ENCODE assay signal across 21 cellular contexts in genomic region chr15:99017322-99017701, GRCh38. TPM values are rescaled to one million over a fixed set of nuclear protein-coding genes. Genes with fewer than 3 reads are reported as not detected.
DNase-seq lines count a peak whose midpoint lies in the region; ATAC-seq and TF ChIP-seq lines count a peak whose summit lies in the region.
"Had no signal": no experiment of that assay in that cellular context is flagged by ENCODE, and none has a peak within 500 bp of the region (broad histone marks: within the 10 kb centered on the region; RNA-seq: fewer than 3 reads in every experiment).

No MANE protein-coding gene starts in this region.

- no peak overlapping the region for H3K4me3 ChIP-seq in IMR-90 (ENCODE audit: insufficient read depth, low read depth, low read length)
- no peak overlapping the region for H3K4me3 ChIP-seq in PC-3 (ENCODE audit: low read length)
- H3K4me3 ChIP-seq in esophagus muscularis mucosa = no peak overlapping the region
- peak overlapping the region in 2 of 3 donors; percentile 36 to 41 for H3K4me3 ChIP-seq in skeletal muscle tissue (ENCODE audit: low read length in 3 of 3)
- H3K4me3 ChIP-seq: breast epithelium, right lobe of liver, tibial artery had no signal

- H3K4me1 Mint-ChIP-seq in activated CD4-positive, alpha-beta T cell treated with anti-CD3 and anti-CD28 coated beads, Interleukin-2, amount 10 ng/mL, durations not matched to agents 7 days and 5 days = peaks cover 8% of the 10 kb centered on the region

- no peaks in the 10 kb centered on the region for H3K36me3 ChIP-seq in IMR-90 (ENCODE audit: control insufficient read depth, insufficient read depth, low read length)
- no peaks in the 10 kb centered on the region for H3K36me3 ChIP-seq in PC-3 (ENCODE audit: low read depth, low read length)
- no peaks in the 10 kb centered on the region for H3K36me3 ChIP-seq in esophagus muscularis mucosa
- H3K36me3 ChIP-seq in skeletal muscle tissue (ENCODE audit: control insufficient read depth in 3 of 3, insufficient read depth in 3 of 3, low read length in 3 of 3) = no peaks in the 10 kb centered on the region
- H3K36me3 ChIP-seq: breast epithelium, right lobe of liver, tibial artery had no signal

- no peak overlapping the region for H3K27ac ChIP-seq in IMR-90 (ENCODE audit: insufficient read depth, low read length)
- peak overlapping the region; percentile 90 for H3K27ac ChIP-seq in PC-3 (ENCODE audit: low read length)
- H3K27ac ChIP-seq in esophagus muscularis mucosa (replicated peaks in 1 of 4) = peak overlapping the region in 2 of 4 donors; percentile 14 to 36
- peak overlapping the region; percentile 97 for H3K27ac ChIP-seq in skeletal muscle tissue (ENCODE audit: low read depth, low read length)
- H3K27ac ChIP-seq: right lobe of liver, tibial artery had no signal

- no peak overlapping the region for H4K8ac ChIP-seq in IMR-90 (ENCODE audit: low read depth in 2 of 2, low read length in 2 of 2)

- H4K20me1 ChIP-seq in IMR-90 (ENCODE audit: insufficient read depth, low read length) (no peaks in the 10 kb centered on the region), PC-3 (ENCODE audit: low read length) (no peaks in the 10 kb centered on the region)

- no peak for TF ChIP-seq CTCF in IMR-90 (conservative IDR thresholded peaks at IDR 0.05; ENCODE audit: low read depth, low read length)
- TF ChIP-seq CTCF in PC-3 (conservative IDR thresholded peaks at IDR 0.05; ENCODE audit: low read depth, low read length) = no peak
- TF ChIP-seq CTCF in esophagus muscularis mucosa (IDR thresholded peaks at IDR 0.05) = no peak

- no peaks in the 10 kb centered on the region for H3K9me3 Mint-ChIP-seq in activated CD4-positive, alpha-beta T cell treated with anti-CD3 and anti-CD28 coated beads, Interleukin-2, amount 10 ng/mL, durations not matched to agents 7 days and 5 days
- H3K9me3 Mint-ChIP-seq: activated T-cell treated with anti-CD3 and anti-CD28 coated beads, Interleukin-2, amount 50 U/mL, for 24 hours; mesothelial cell of epicardium; natural killer cell treated with Interleukin-12 subunit alpha and Interleukin-12 subunit beta and Interleukin-15 and Interleukin-18, amount 100 ng/mL, for 72 hours; stimulated activated naive CD8-positive, alpha-beta T cell treated with anti-CD3 and anti-CD28 coated beads, Interleukin-15, Interleukin-2, amounts not matched to agents 100 ng/mL and 50 ng/mL, for 24 hours had no signal

- H3K9me3 ChIP-seq in IMR-90 (ENCODE audit: control insufficient read depth, insufficient read depth, low read length) (no peaks in the 10 kb centered on the region), PC-3 (ENCODE audit: low read length) (no peaks in the 10 kb centered on the region), esophagus muscularis mucosa (no peaks in the 10 kb centered on the region), skeletal muscle tissue (ENCODE audit: control insufficient read depth in 3 of 3, low read length in 3 of 3) (no peaks in the 10 kb centered on the region)
- H3K9me3 ChIP-seq: breast epithelium, right lobe of liver, tibial artery had no signal

- peaks cover 4% of the 10 kb centered on the region for H3K27me3 Mint-ChIP-seq in activated CD4-positive, alpha-beta T cell treated with anti-CD3 and anti-CD28 coated beads, Interleukin-2, amount 10 ng/mL, durations not matched to agents 7 days and 5 days

- POLR2A ChIA-PET in IMR-90 (lab: Charles Lee; ENCODE audit: unreplicated experiment) = no interaction called here
- POLR2A ChIA-PET in PC-3 (lab: Charles Lee; ENCODE audit: unreplicated experiment) = no interaction called here
- POLR2A ChIA-PET in activated CD4-positive, alpha-beta T cell treated with anti-CD3 and anti-CD28 coated beads, Interleukin-2, amount 10 ng/mL, durations not matched to agents 7 days and 5 days (lab: Charles Lee) = no interaction called here

- H2BK20ac ChIP-seq in IMR-90 (ENCODE audit: low read depth, low read length) = 0 out of 2 replicates have a peak overlapping the region, but pooled peaks have one; percentile 24

- in situ Hi-C loops in IMR-90 (cut with MboI; ENCODE audit: low sequenced_read_pairs) = no loop called here

- H3K4ac ChIP-seq in IMR-90 (ENCODE audit: low read depth, low read length) = peak overlapping the region; percentile 0; the same call in 1 of the 2 replicates

- H3K27me3 ChIP-seq in IMR-90 (ENCODE audit: control insufficient read depth, insufficient read depth, low read length) (peaks cover 2% of the 10 kb centered on the region; the same call in 1 of the 2 replicates), PC-3 (ENCODE audit: low read length) (no peaks in the 10 kb centered on the region), esophagus muscularis mucosa (no peaks in the 10 kb centered on the region), skeletal muscle tissue (ENCODE audit: control insufficient read depth in 3 of 3, insufficient read depth in 3 of 3, low read length in 3 of 3) (no peaks in the 10 kb centered on the region)
- H3K27me3 ChIP-seq: breast epithelium, tibial artery had no signal

- no peak for ATAC-seq in IMR-90 (ENCODE audit: low read depth)
- ATAC-seq in PC-3 = no peak
- no peak for ATAC-seq in HG02798 (IDR thresholded peaks at IDR 0.05; ENCODE audit: poor library complexity, unreplicated experiment)
- no peak for ATAC-seq in HG03439 (IDR thresholded peaks at IDR 0.05; ENCODE audit: unreplicated experiment)
- ATAC-seq: left ventricle myocardium superior; natural killer cell treated with Interleukin-12 subunit alpha and Interleukin-12 subunit beta and Interleukin-15 and Interleukin-18, amount 100 ng/mL, for 72 hours had no signal

- H3K9ac ChIP-seq in IMR-90 (ENCODE audit: low read depth, low read length) (no peak overlapping the region), PC-3 (ENCODE audit: low read length) (no peak overlapping the region), skeletal muscle tissue (ENCODE audit: low read depth in 1 of 3, low read length in 3 of 3) (peak overlapping the region; percentile 17 to 69 (median 48))

- H3K23ac ChIP-seq in IMR-90 (ENCODE audit: low read depth, low read length) = peak overlapping the region; percentile 73

- no peak for TF ChIP-seq RAD21 in IMR-90 (IDR thresholded peaks at IDR 0.05; ENCODE audit: low read length)

- no peak overlapping the region for H3K18ac ChIP-seq in IMR-90 (ENCODE audit: low read depth, low read length)

- DNase-seq in IMR-90 = no peak
- DNase-seq in PC-3 = no peak
- peak; percentile 70 for DNase-seq in esophagus muscularis mucosa (ENCODE audit: extremely low spot score)
- DNase-seq in activated CD4-positive, alpha-beta T cell treated with anti-CD3 and anti-CD28 coated beads, Interleukin-2, amount 10 ng/mL, durations not matched to agents 7 days and 5 days = no peak
- DNase-seq: activated T-cell treated with anti-CD3 and anti-CD28 coated beads, Interleukin-2, amount 50 U/mL, for 24 hours; effector CD4-positive, alpha-beta T cell; hippocampal formation; KG1; NCI-H526 treated with DMSO at 0.1 percent for 48 hours; right lobe of liver; tibial artery had no signal

- H3K4me2 ChIP-seq in IMR-90 (ENCODE audit: low read depth, low read length) (no peak overlapping the region), PC-3 (ENCODE audit: low read length) (peak overlapping the region; percentile 92; the same call in 1 of the 2 replicates)

- H3K79me2 ChIP-seq in PC-3 (ENCODE audit: low read length) = no peaks in the 10 kb centered on the region

- no peak overlapping the region for H4K91ac ChIP-seq in IMR-90 (ENCODE audit: insufficient read depth, low read depth, low read length)

- peak overlapping the region; percentile 76 for H2AK9ac ChIP-seq in IMR-90 (replicated peaks; ENCODE audit: low read depth, low read length, poor library complexity)

- no peak overlapping the region for H3K4me3 Mint-ChIP-seq in activated CD4-positive, alpha-beta T cell treated with anti-CD3 and anti-CD28 coated beads, Interleukin-2, amount 10 ng/mL, durations not matched to agents 7 days and 5 days
- H3K4me3 Mint-ChIP-seq: activated T-cell treated with anti-CD3 and anti-CD28 coated beads, Interleukin-2, amount 50 U/mL, for 24 hours; mesothelial cell of epicardium; natural killer cell treated with Interleukin-12 subunit alpha and Interleukin-12 subunit beta and Interleukin-15 and Interleukin-18, amount 100 ng/mL, for 72 hours; stimulated activated naive CD8-positive, alpha-beta T cell treated with anti-CD3 and anti-CD28 coated beads, Interleukin-15, Interleukin-2, amounts not matched to agents 100 ng/mL and 50 ng/mL, for 24 hours had no signal

- H2BK15ac ChIP-seq in IMR-90 (ENCODE audit: low read depth, low read length) = no peak overlapping the region

- CTCF ChIA-PET in IMR-90 (lab: Yijun Ruan, JAX) = no interaction called here
- CTCF ChIA-PET in PC-3 (lab: Charles Lee) = no interaction called here
- CTCF ChIA-PET in activated CD4-positive, alpha-beta T cell treated with anti-CD3 and anti-CD28 coated beads, Interleukin-2, amount 10 ng/mL, durations not matched to agents 7 days and 5 days (lab: Charles Lee) = interaction anchor here (0.9 kb wide), 1 partner anchor 17 kb away, joined by 3 read pairs; no protein-coding TSS in a partner anchor

- no peak overlapping the region for H3K56ac ChIP-seq in IMR-90 (ENCODE audit: extremely low read depth, insufficient read depth, low read length)

- H3K4me1 ChIP-seq in IMR-90 (ENCODE audit: control insufficient read depth, insufficient read depth, low read length) = no peaks in the 10 kb centered on the region; the same call in 1 of the 2 replicates
- peaks cover 26% of the 10 kb centered on the region for H3K4me1 ChIP-seq in PC-3 (ENCODE audit: insufficient read depth, low read length)
- peaks cover 12 to 19% (median 16%) of the 10 kb centered on the region in 4 donors for H3K4me1 ChIP-seq in esophagus muscularis mucosa
- H3K4me1 ChIP-seq in skeletal muscle tissue (ENCODE audit: control insufficient read depth in 3 of 3, insufficient read depth in 3 of 3, low read length in 3 of 3) = peaks cover 19 to 33% (median 29%) of the 10 kb centered on the region in 3 donors

- H3K14ac ChIP-seq in IMR-90 (replicated peaks; ENCODE audit: low read depth, low read length) = 0 out of 2 replicates have a peak overlapping the region, but pooled peaks have one; percentile 41

- peak overlapping the region; percentile 41 for H2AFZ ChIP-seq in IMR-90 (replicated peaks; ENCODE audit: low read length, poor library complexity)
- H2AFZ ChIP-seq in PC-3 (ENCODE audit: low read length) = no peak overlapping the region

- dilution Hi-C loops in IMR-90 (cut with HindIII; ENCODE audit: low sequenced_read_pairs, unreplicated experiment) = no loop called here

- TF ChIP-seq EP300 in esophagus muscularis mucosa (IDR thresholded peaks at IDR 0.05) = no peak

- H3K9me1 ChIP-seq in IMR-90 (ENCODE audit: insufficient read depth, low read length) = no peaks in the 10 kb centered on the region; the same call in 1 of the 2 replicates

- H2BK120ac ChIP-seq in IMR-90 (ENCODE audit: low read depth, low read length) = 0 out of 2 replicates have a peak overlapping the region, but pooled peaks have one; percentile 13

- WGBS in IMR-90 (ENCODE audit: extremely low coverage in 2 of 2, insufficient read length in 1 of 2), 2 experiments = no CpG with 5 or more reads among the region's 5 CpGs
- 80% methylated on average over 5 of the region's 5 CpGs for WGBS in esophagus muscularis mucosa

- intact Hi-C loops in IMR-90 (cut with micrococcal nuclease) = no loop called here
- intact Hi-C loops in PC-3 (cut with micrococcal nuclease) = no loop called here
- intact Hi-C loops in esophagus muscularis mucosa (cut with DNase I) = loop anchor here (5.0 kb wide), 1 partner anchor 40 kb away; no protein-coding TSS in a partner anchor

- no TSS peak for BruUV-seq in IMR-90 (replicated peaks; lab: Mats Ljungman, UMichigan)
- no TSS peak for BruUV-seq in PC-3 (replicated peaks; lab: Mats Ljungman, UMichigan)

- no peaks in the 10 kb centered on the region for H3K36me3 Mint-ChIP-seq in activated CD4-positive, alpha-beta T cell treated with anti-CD3 and anti-CD28 coated beads, Interleukin-2, amount 10 ng/mL, durations not matched to agents 7 days and 5 days (ENCODE audit: low read depth)
- H3K36me3 Mint-ChIP-seq: mesothelial cell of epicardium; natural killer cell treated with Interleukin-12 subunit alpha and Interleukin-12 subunit beta and Interleukin-15 and Interleukin-18, amount 100 ng/mL, for 72 hours had no signal

- H3K27ac Mint-ChIP-seq in activated CD4-positive, alpha-beta T cell treated with anti-CD3 and anti-CD28 coated beads, Interleukin-2, amount 10 ng/mL, durations not matched to agents 7 days and 5 days = no peak overlapping the region
- H3K27ac Mint-ChIP-seq: activated T-cell treated with anti-CD3 and anti-CD28 coated beads, Interleukin-2, amount 50 U/mL, for 24 hours; mesothelial cell of epicardium; natural killer cell treated with Interleukin-12 subunit alpha and Interleukin-12 subunit beta and Interleukin-15 and Interleukin-18, amount 100 ng/mL, for 72 hours; stimulated activated naive CD8-positive, alpha-beta T cell treated with anti-CD3 and anti-CD28 coated beads, Interleukin-15, Interleukin-2, amounts not matched to agents 100 ng/mL and 50 ng/mL, for 24 hours had no signal

- H3F3A ChIP-seq in PC-3 (ENCODE audit: low read length, unreplicated experiment) = no peaks in the 10 kb centered on the region

- H4K5ac ChIP-seq in IMR-90 (ENCODE audit: low read depth, low read length) = no peak overlapping the region

- H2BK5ac ChIP-seq in IMR-90 (ENCODE audit: low read depth, low read length, poor library complexity, severe bottlenecking) = no peak overlapping the region

- H3K9me2 ChIP-seq in PC-3 (replicated peaks; ENCODE audit: low read length) = no peaks in the 10 kb centered on the region

- TF ChIP-seq POLR2A in IMR-90 (IDR thresholded peaks at IDR 0.05; ENCODE audit: low read depth, low read length) (no peak), esophagus muscularis mucosa (IDR thresholded peaks at IDR 0.05; ENCODE audit: low read depth) (no peak)

- H2AK5ac ChIP-seq in IMR-90 (ENCODE audit: low read depth, low read length) = peak overlapping the region; percentile 30; the same call in 1 of the 2 replicates

- no peaks in the 10 kb centered on the region for H3K79me1 ChIP-seq in IMR-90 (ENCODE audit: low read depth in 1 of 2, low read length in 2 of 2)

RNA-seq across cellular contexts. Expression of gene PGPEP1L, which starts 9.7 kb away (rescaled TPM):
- total RNA-seq in IMR-90 (2012; rRNA removed) = not detected in 2 replicates
- not detected in 2 replicates for polyA plus RNA-seq in IMR-90 (2012; rRNA removed)
- polyA plus RNA-seq in IMR-90 (2012; cell fraction: cytosol; rRNA removed) = not detected in 2 replicates
- polyA plus RNA-seq in IMR-90 (2012; cell fraction: nucleus; rRNA removed; ENCODE audit: low replicate concordance) = not detected in 2 replicates
- not detected in 2 replicates for total RNA-seq in PC-3 (2014; rRNA removed)
- total RNA-seq in esophagus muscularis mucosa = 1 to 10 TPM in 1 of 4 donors, not detected in 3; 1.3 TPM
- 1.0 TPM for total RNA-seq in skeletal muscle tissue
- not detected for total RNA-seq in activated CD4-positive, alpha-beta T cell treated with anti-CD3 and anti-CD28 coated beads, Interleukin-2, amount 10 ng/mL, durations not matched to agents 7 days and 5 days
- total RNA-seq: breast epithelium; epithelial cell of proximal tubule; HT1080; mesothelial cell of epicardium; natural killer cell treated with Interleukin-12 subunit alpha and Interleukin-12 subunit beta and Interleukin-15 and Interleukin-18, amount 100 ng/mL, for 72 hours; right lobe of liver had no signal

Comparison
In these comparisons a context has a peak if more than half of its experiments do, and no peak if none do; other contexts are left out.
1. H3K4me3 ChIP-seq: peak in skeletal muscle tissue (2 of 3); none in IMR-90 (single experiment), PC-3 (single experiment) and esophagus muscularis mucosa (0 of 4).
2. H3K9ac ChIP-seq: peak in skeletal muscle tissue (3 of 3); none in IMR-90 (single experiment) and PC-3 (single experiment).